In genomic region chr20:38931984-38932383, GRCh38 we compare ENCODE assay signal across 1 cellular context.
TF ChIP-seq lines count a peak whose summit lies in the region.

No MANE protein-coding gene starts in this region.

TF ChIP-seq in WTC11, 78 proteins besides CTCF, POLR2A, EP300 and RAD21 (continued from another document):
- TF ChIP-seq AFF4 (CRISPR knock-in tag; IDR thresholded peaks at IDR 0.05; ENCODE audit: borderline replicate concordance): no peak
- TF ChIP-seq ZNF121 (CRISPR knock-in tag; IDR thresholded peaks at IDR 0.05): peak; percentile 71
- no peak for TF ChIP-seq ETV6 (CRISPR knock-in tag; IDR thresholded peaks at IDR 0.05)
- no peak for TF ChIP-seq ZNF138 (CRISPR knock-in tag; conservative IDR thresholded peaks at IDR 0.05)
- TF ChIP-seq SMAD4 (CRISPR knock-in tag; IDR thresholded peaks at IDR 0.05): no peak
